20 cellular contexts compared by ENCODE assay signal in genomic region chr2:241291152-241291551, GRCh38. TPM values are rescaled to one million over a fixed set of nuclear protein-coding genes. Genes with fewer than 3 reads are reported as not detected.
A peak's percentile ranks its signal among the peaks of the same experiment; 100 is the strongest.
DNase-seq lines count a peak whose midpoint lies in the region; ATAC-seq and TF ChIP-seq lines count a peak whose summit lies in the region.
"Had no signal": no experiment of that assay in that cellular context is flagged by ENCODE, and none has a peak within 500 bp of the region (broad histone marks: within the 10 kb centered on the region; RNA-seq: fewer than 3 reads in every experiment).

No MANE protein-coding gene starts in this region.

- WGBS in trophoblast cell (ENCODE audit: extremely low coverage, insufficient coverage, insufficient read length) = no CpG with 5 or more reads among the region's 6 CpGs

- H3K36me3 ChIP-seq in trophoblast cell (ENCODE audit: control insufficient read depth in 1 of 2, insufficient read depth in 2 of 2, low read length in 2 of 2) (peaks cover 3% of the 10 kb centered on the region in 2 experiments), GM23338 (ENCODE audit: insufficient read depth) (0 out of 2 replicates have a peak, but pooled peaks cover 5% of the 10 kb centered on the region)
- H3K36me3 ChIP-seq: BE2C had no signal

- no peaks in the 10 kb centered on the region for H3K9me3 ChIP-seq in T-helper 17 cell (ENCODE audit: control insufficient read depth, low read length, poor library complexity, severe bottlenecking)
- H3K9me3 ChIP-seq in trophoblast cell (ENCODE audit: insufficient read depth, low read depth, low read length) = no peaks in the 10 kb centered on the region
- H3K9me3 ChIP-seq: BE2C, Caco-2 had no signal

- ATAC-seq in activated naive CD8-positive, alpha-beta T cell treated with anti-CD3 and anti-CD28 coated beads, Interleukin-2, amount 50 U/mL, for 24 hours = no peak
- ATAC-seq in T-helper 17 cell (no peak), esophagus mucosa (peak; percentile 54), GM23338 (no peak)
- ATAC-seq: CD8-positive, alpha-beta T cell had no signal

- H3K23ac ChIP-seq in trophoblast cell (ENCODE audit: low read length) = no peak overlapping the region

- no peak for DNase-seq in activated naive CD8-positive, alpha-beta T cell treated with anti-CD3 and anti-CD28 coated beads, Interleukin-2, amount 50 U/mL, for 24 hours
- no peak for DNase-seq in activated naive CD8-positive, alpha-beta T cell treated with anti-CD3 and anti-CD28 coated beads for 36 hours
- DNase-seq in T-helper 17 cell (no peak), trophoblast cell (no peak), GM23338 (ENCODE audit: low spot score) (no peak), activated T-cell treated with anti-CD3 and anti-CD28 coated beads for 4 hours (no peak), NCI-H510A treated with DMSO at 0.1 percent for 48 hours (lab: John Stamatoyannopoulos, UW) (no peak)
- DNase-seq: 8988T; ACHN; BE2C; C1 segment of cervical spinal cord; Caco-2; Calu3; CD4-positive, CD25-positive, alpha-beta regulatory T cell; CD8-positive, alpha-beta T cell; DMS79 treated with DMSO at 0.1 percent for 48 hours; GF-D8 had no signal

- TF ChIP-seq CTCF in GM23338 (conservative IDR thresholded peaks at IDR 0.05; ENCODE audit: low read depth in 2 of 2) = no peak

- peaks cover 85% of the 10 kb centered on the region for H4K20me1 ChIP-seq in GM23338 (replicated peaks; ENCODE audit: insufficient read depth)

- no peaks in the 10 kb centered on the region for H3K9me2 ChIP-seq in GM23338 (ENCODE audit: insufficient read depth)

- no peaks in the 10 kb centered on the region for H3K79me1 ChIP-seq in trophoblast cell (ENCODE audit: low read length)

- H4K12ac ChIP-seq in trophoblast cell (ENCODE audit: low read depth, low read length) = no peak overlapping the region

- H3K27me3 Mint-ChIP-seq in activated naive CD8-positive, alpha-beta T cell treated with anti-CD3 and anti-CD28 coated beads, Interleukin-2, amount 50 U/mL, for 24 hours = no peaks in the 10 kb centered on the region
- no peaks in the 10 kb centered on the region for H3K27me3 Mint-ChIP-seq in activated naive CD8-positive, alpha-beta T cell treated with anti-CD3 and anti-CD28 coated beads for 36 hours
- H3K27me3 Mint-ChIP-seq in T-helper 17 cell (no peaks in the 10 kb centered on the region), GM23338 (ENCODE audit: insufficient read depth, low read depth, poor library complexity) (no peaks in the 10 kb centered on the region)
- H3K27me3 Mint-ChIP-seq: CD4-positive, CD25-positive, alpha-beta regulatory T cell had no signal

- H4K8ac ChIP-seq in trophoblast cell (ENCODE audit: low read depth, low read length) = no peak overlapping the region

- H2AFZ ChIP-seq in trophoblast cell (ENCODE audit: insufficient read depth, low read length, poor library complexity) = no peak overlapping the region
- H2AFZ ChIP-seq in GM23338 = no peak overlapping the region

- no peak overlapping the region for H3K27ac ChIP-seq in trophoblast cell (ENCODE audit: low read depth, low read length)
- no peak overlapping the region for H3K27ac ChIP-seq in GM23338 (ENCODE audit: low read depth)
- H3K27ac ChIP-seq: BLaER1 had no signal

- H3K27ac Mint-ChIP-seq in activated naive CD8-positive, alpha-beta T cell treated with anti-CD3 and anti-CD28 coated beads, Interleukin-2, amount 50 U/mL, for 24 hours = peak overlapping the region; percentile 25
- no peak overlapping the region for H3K27ac Mint-ChIP-seq in activated naive CD8-positive, alpha-beta T cell treated with anti-CD3 and anti-CD28 coated beads for 36 hours
- H3K27ac Mint-ChIP-seq in T-helper 17 cell (peak overlapping the region; percentile 53), GM23338 (no peak overlapping the region)
- H3K27ac Mint-ChIP-seq: CD8-positive, alpha-beta T cell had no signal

- H3K27me3 ChIP-seq in trophoblast cell (ENCODE audit: insufficient read depth, low read length) = no peaks in the 10 kb centered on the region
- no peaks in the 10 kb centered on the region for H3K27me3 ChIP-seq in GM23338 (ENCODE audit: insufficient read depth)
- H3K27me3 ChIP-seq: BE2C, BLaER1 had no signal

- H2AK5ac ChIP-seq in trophoblast cell (ENCODE audit: low read length) = no peak overlapping the region

- no peak overlapping the region for H2BK120ac ChIP-seq in trophoblast cell (ENCODE audit: insufficient read depth, low read length, poor library complexity)

- H3K36me3 Mint-ChIP-seq in activated naive CD8-positive, alpha-beta T cell treated with anti-CD3 and anti-CD28 coated beads, Interleukin-2, amount 50 U/mL, for 24 hours (ENCODE audit: low read depth) = peaks cover 16% of the 10 kb centered on the region
- peaks cover 12% of the 10 kb centered on the region for H3K36me3 Mint-ChIP-seq in activated naive CD8-positive, alpha-beta T cell treated with anti-CD3 and anti-CD28 coated beads for 36 hours
- H3K36me3 Mint-ChIP-seq in T-helper 17 cell (ENCODE audit: low read depth) (no peaks in the 10 kb centered on the region), GM23338 (ENCODE audit: low read depth) (peaks cover 3% of the 10 kb centered on the region; the same call in 1 of the 3 replicates)

- H3K79me2 ChIP-seq in trophoblast cell (ENCODE audit: control insufficient read depth, insufficient read depth, low read length, poor library complexity) (peaks cover 9% of the 10 kb centered on the region), GM23338 (replicated peaks; ENCODE audit: insufficient read depth) (peaks cover 100% of the 10 kb centered on the region)

- no peak overlapping the region for H3K4me2 ChIP-seq in trophoblast cell (ENCODE audit: low read length)
- no peak overlapping the region for H3K4me2 ChIP-seq in GM23338

- no peaks in the 10 kb centered on the region for H3K9me3 Mint-ChIP-seq in activated naive CD8-positive, alpha-beta T cell treated with anti-CD3 and anti-CD28 coated beads, Interleukin-2, amount 50 U/mL, for 24 hours
- no peaks in the 10 kb centered on the region for H3K9me3 Mint-ChIP-seq in activated naive CD8-positive, alpha-beta T cell treated with anti-CD3 and anti-CD28 coated beads for 36 hours
- H3K9me3 Mint-ChIP-seq in GM23338 = no peaks in the 10 kb centered on the region
- H3K9me3 Mint-ChIP-seq: CD14-positive monocyte; CD8-positive, alpha-beta T cell had no signal

- H2BK5ac ChIP-seq in trophoblast cell (ENCODE audit: low read depth, low read length, poor library complexity) = no peak overlapping the region

- H3K4me1 ChIP-seq in trophoblast cell (ENCODE audit: control insufficient read depth in 1 of 2, insufficient read depth in 2 of 2, low read length in 2 of 2) (no peaks in the 10 kb centered on the region), GM23338 (ENCODE audit: insufficient read depth) (no peaks in the 10 kb centered on the region; the same call in 1 of the 2 replicates)
- H3K4me1 ChIP-seq: BE2C, Caco-2 had no signal

- peak overlapping the region; percentile 65 for H3K4ac ChIP-seq in trophoblast cell (ENCODE audit: low read depth, low read length)

- H3K14ac ChIP-seq in trophoblast cell (ENCODE audit: low read length) = no peak overlapping the region

- H3K4me1 Mint-ChIP-seq in activated naive CD8-positive, alpha-beta T cell treated with anti-CD3 and anti-CD28 coated beads, Interleukin-2, amount 50 U/mL, for 24 hours = peaks cover 37% of the 10 kb centered on the region
- H3K4me1 Mint-ChIP-seq in activated naive CD8-positive, alpha-beta T cell treated with anti-CD3 and anti-CD28 coated beads for 36 hours = peaks cover 39% of the 10 kb centered on the region
- H3K4me1 Mint-ChIP-seq in T-helper 17 cell = peaks cover 46% of the 10 kb centered on the region
- peaks cover 5% of the 10 kb centered on the region; the same call in 2 of the 3 replicates for H3K4me1 Mint-ChIP-seq in GM23338

- H3F3A ChIP-seq in GM23338 (replicated peaks; ENCODE audit: low read depth) = peaks cover 3% of the 10 kb centered on the region; the same call in 1 of the 2 replicates

- H3K4me3 ChIP-seq in trophoblast cell (ENCODE audit: low read depth, low read length) (no peak overlapping the region), GM23338 (no peak overlapping the region)
- H3K4me3 ChIP-seq: BLaER1 had no signal

- no peak overlapping the region for H3K18ac ChIP-seq in trophoblast cell (ENCODE audit: low read length)

- H2BK12ac ChIP-seq in trophoblast cell (ENCODE audit: low read length) = no peak overlapping the region

- no peak overlapping the region for H3K4me3 Mint-ChIP-seq in activated naive CD8-positive, alpha-beta T cell treated with anti-CD3 and anti-CD28 coated beads, Interleukin-2, amount 50 U/mL, for 24 hours
- no peak overlapping the region for H3K4me3 Mint-ChIP-seq in activated naive CD8-positive, alpha-beta T cell treated with anti-CD3 and anti-CD28 coated beads for 36 hours
- H3K4me3 Mint-ChIP-seq in T-helper 17 cell = no peak overlapping the region
- H3K4me3 Mint-ChIP-seq in GM23338 = no peak overlapping the region
- H3K4me3 Mint-ChIP-seq: CD14-positive monocyte; CD4-positive, CD25-positive, alpha-beta regulatory T cell had no signal

- no peak overlapping the region for H4K91ac ChIP-seq in trophoblast cell (ENCODE audit: low read depth, low read length)

- H3K9ac ChIP-seq in trophoblast cell (ENCODE audit: low read length) = no peak overlapping the region
- H3K9ac ChIP-seq: BLaER1 had no signal

RNA-seq across cellular contexts. Expression of gene HDLBP, which starts 24.3 kb away (rescaled TPM):
- 100 to 1,000 TPM; 272 to 286 TPM for total RNA-seq in activated naive CD8-positive, alpha-beta T cell treated with anti-CD3 and anti-CD28 coated beads for 36 hours
- total RNA-seq in T-helper 17 cell = 100 to 1,000 TPM; 136 to 175 TPM
- total RNA-seq in esophagus mucosa = 320 TPM
- 771 and 822 TPM in 2 replicates for polyA plus RNA-seq in trophoblast cell (2013)
- total RNA-seq in GM23338 (2014; rRNA removed; shearing (Covaris generic)) = 306 and 312 TPM in 2 replicates
- polyA plus RNA-seq in GM23338 (2016; fragmentation: Nextera tagmentation; extraction: Ambion mirVana) = 218 and 230 TPM in 2 replicates

RNA-seq across cellular contexts. Expression of gene SEPTIN2, which starts 24.6 kb away (rescaled TPM):
- 100 to 1,000 TPM; 263 to 265 TPM for total RNA-seq in activated naive CD8-positive, alpha-beta T cell treated with anti-CD3 and anti-CD28 coated beads for 36 hours
- total RNA-seq in T-helper 17 cell = 100 to 1,000 TPM; 190 to 216 TPM
- 177 TPM for total RNA-seq in esophagus mucosa
- 334 and 340 TPM in 2 replicates for polyA plus RNA-seq in trophoblast cell (2013)
- 370 and 393 TPM in 2 replicates for total RNA-seq in GM23338 (2014; rRNA removed; shearing (Covaris generic))
- 204 and 227 TPM in 2 replicates for polyA plus RNA-seq in GM23338 (2016; fragmentation: Nextera tagmentation; extraction: Ambion mirVana)

Comparison
In these comparisons a context has a peak if more than half of its experiments do, and no peak if none do; other contexts are left out.
1. H3K27ac Mint-ChIP-seq: peak in activated naive CD8-positive, alpha-beta T cell treated with anti-CD3 and anti-CD28 coated beads, Interleukin-2, amount 50 U/mL, for 24 hours (single experiment) and T-helper 17 cell (single experiment); none in activated naive CD8-positive, alpha-beta T cell treated with anti-CD3 and anti-CD28 coated beads for 36 hours (single experiment) and GM23338 (single experiment).